ENCODE assay signal across 8 cellular contexts in the genomic region with DNA sequence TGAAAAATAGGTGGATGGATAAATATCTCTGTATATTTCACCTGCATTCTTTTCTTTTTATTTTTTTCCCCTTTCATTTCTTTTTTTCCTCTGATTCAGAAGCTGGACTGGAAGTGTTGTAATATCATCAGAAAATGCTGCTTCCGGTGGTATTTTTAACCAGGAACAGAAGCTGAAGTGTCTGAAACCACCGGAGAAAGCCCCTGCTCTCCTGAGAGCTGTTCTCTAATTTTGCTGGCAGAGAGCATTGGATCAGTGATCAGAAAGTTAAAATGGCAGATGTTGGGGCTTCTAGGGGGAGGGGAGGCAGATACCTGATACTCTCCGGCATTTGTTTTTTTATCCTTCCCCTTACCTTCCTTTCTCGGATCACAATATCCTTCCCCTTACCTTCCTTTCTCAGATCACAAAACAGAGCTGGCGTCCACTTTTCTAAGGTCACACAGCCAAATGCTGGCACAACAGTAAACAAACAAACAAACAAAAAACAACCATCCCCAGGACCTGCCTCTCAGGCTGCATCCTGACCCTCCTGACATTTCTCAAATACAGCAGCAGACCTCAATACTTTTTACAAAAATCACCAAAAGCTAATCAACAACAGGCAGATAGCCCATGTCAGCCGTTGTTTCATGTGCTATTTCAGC.
DNase-seq lines count a peak whose midpoint lies in the region; ATAC-seq and TF ChIP-seq lines count a peak whose summit lies in the region.

No MANE protein-coding gene starts in this region.

- no peak for TF ChIP-seq CTCF in KMS-11 (conservative IDR thresholded peaks at IDR 0.05; ENCODE audit: low read depth, low read length)
- no peak for TF ChIP-seq CTCF in hepatocyte (IDR thresholded peaks at IDR 0.05; ENCODE audit: poor library complexity)
- no peak for TF ChIP-seq CTCF in stomach (IDR thresholded peaks at IDR 0.05)

- no peaks in the 10 kb centered on the region for H3K36me3 ChIP-seq in KMS-11 (ENCODE audit: insufficient read depth)
- no peaks in the 10 kb centered on the region for H3K36me3 ChIP-seq in hepatocyte (replicated peaks; ENCODE audit: insufficient read depth, low read depth)
- no peaks in the 10 kb centered on the region for H3K36me3 ChIP-seq in stomach

- no peaks in the 10 kb centered on the region for H3K79me2 ChIP-seq in KMS-11 (ENCODE audit: insufficient read depth, low read depth)
- H3K79me2 ChIP-seq in hepatocyte = no peaks in the 10 kb centered on the region

- no peak overlapping the region for H3K9ac ChIP-seq in KMS-11

- H2AFZ ChIP-seq in KMS-11 (ENCODE audit: low read depth) (peak overlapping the region; percentile 25; the same call in 1 of the 2 replicates), hepatocyte (peak overlapping the region; percentile 3)

- H3K27me3 ChIP-seq in KMS-11 (ENCODE audit: insufficient read depth, low read depth) (no peaks in the 10 kb centered on the region), hepatocyte (no peaks in the 10 kb centered on the region), stomach (no peaks in the 10 kb centered on the region)

- H3K9me3 Mint-ChIP-seq in activated CD4-positive, alpha-beta memory T cell treated with anti-CD3 and anti-CD28 coated beads for 36 hours = no peaks in the 10 kb centered on the region

- H3K4me2 ChIP-seq in KMS-11 = peak overlapping the region; percentile 7; the same call in 1 of the 2 replicates
- peak overlapping the region; percentile 67 for H3K4me2 ChIP-seq in hepatocyte

- H3K4me3 Mint-ChIP-seq in activated CD4-positive, alpha-beta memory T cell treated with anti-CD3 and anti-CD28 coated beads for 36 hours = peak overlapping the region; percentile 38

- ATAC-seq in GM18498 (IDR thresholded peaks at IDR 0.05; ENCODE audit: unreplicated experiment) = peak; percentile 48

- no peak overlapping the region for H3K27ac ChIP-seq in KMS-11
- H3K27ac ChIP-seq in hepatocyte = peak overlapping the region; percentile 95
- H3K27ac ChIP-seq in stomach = peak overlapping the region; percentile 77 to 89 (median 79)

- peak overlapping the region; percentile 75 for H3K27ac Mint-ChIP-seq in activated CD4-positive, alpha-beta memory T cell treated with anti-CD3 and anti-CD28 coated beads for 36 hours

- no peak overlapping the region for H3K4me3 ChIP-seq in KMS-11 (IDR thresholded peaks at IDR 0.05; ENCODE audit: insufficient read depth, low read depth, low read length)
- H3K4me3 ChIP-seq in hepatocyte = no peak overlapping the region
- H3K4me3 ChIP-seq in stomach = no peak overlapping the region

- no peaks in the 10 kb centered on the region for H3K9me2 ChIP-seq in hepatocyte (replicated peaks; ENCODE audit: insufficient read depth)

- H3K27me3 Mint-ChIP-seq in activated CD4-positive, alpha-beta memory T cell treated with anti-CD3 and anti-CD28 coated beads for 36 hours = no peaks in the 10 kb centered on the region

- peak; percentile 37 for DNase-seq in activated CD4-positive, alpha-beta memory T cell treated with anti-CD3 and anti-CD28 coated beads for 36 hours
- DNase-seq in hepatocyte (ENCODE audit: low spot score) (no peak), stomach (no peak), hepatic stellate cell (ENCODE audit: low spot score) (no peak), HuH-7 (ENCODE audit: low spot score) (no peak)
- DNase-seq in stimulated activated CD4-positive, alpha-beta T cell treated with anti-CD3 and anti-CD28 coated beads, Interleukin-4, amount 100 ng/mL, for 4 hours = no peak

- intact Hi-C loops in activated CD4-positive, alpha-beta memory T cell treated with anti-CD3 and anti-CD28 coated beads for 36 hours (cut with micrococcal nuclease) = no loop called here
- intact Hi-C loops in stomach (cut with DNase I; ENCODE audit: low total_unique reads) = no loop called here

- TF ChIP-seq EP300 in stomach (IDR thresholded peaks at IDR 0.05) = no peak

- WGBS in hepatocyte (ENCODE audit: low lambda C conversion rate, missing lambda C conversion rate) = 29% methylated on average over 6 of the region's 6 CpGs
- 16 to 33% (median 26%) methylated on average over 6 of the region's 6 CpGs for WGBS in stomach, 5 donors

- CTCF ChIA-PET in activated CD4-positive, alpha-beta memory T cell treated with anti-CD3 and anti-CD28 coated beads for 36 hours (lab: Charles Lee) = interaction anchor here (0.7 to 1.1 kb wide), 3 partner anchors 18 to 203 kb away, joined by 3 to 4 read pairs (median 4); no protein-coding TSS in a partner anchor

- peaks cover 38% of the 10 kb centered on the region for H3K4me1 Mint-ChIP-seq in activated CD4-positive, alpha-beta memory T cell treated with anti-CD3 and anti-CD28 coated beads for 36 hours (ENCODE audit: low read depth)

- H3K9me3 ChIP-seq in hepatocyte (ENCODE audit: low read depth) = no peaks in the 10 kb centered on the region
- H3K9me3 ChIP-seq in stomach = no peaks in the 10 kb centered on the region

- H3K4me1 ChIP-seq in KMS-11 (ENCODE audit: low read depth, poor library complexity, severe bottlenecking) (peaks cover 9% of the 10 kb centered on the region), hepatocyte (ENCODE audit: insufficient read depth) (peaks cover 63% of the 10 kb centered on the region), stomach (peaks cover 24 to 62% (median 37%) of the 10 kb centered on the region in 4 donors)

- POLR2A ChIA-PET in activated CD4-positive, alpha-beta memory T cell treated with anti-CD3 and anti-CD28 coated beads for 36 hours (lab: Charles Lee) = interaction anchor here (0.6 to 1.0 kb wide), 2 partner anchors 29 to 92 kb away, joined by 3 to 4 read pairs; no protein-coding TSS in a partner anchor

- no peaks in the 10 kb centered on the region for H3K36me3 Mint-ChIP-seq in activated CD4-positive, alpha-beta memory T cell treated with anti-CD3 and anti-CD28 coated beads for 36 hours

- no peaks in the 10 kb centered on the region for H4K20me1 ChIP-seq in KMS-11 (ENCODE audit: insufficient read depth)
- no peaks in the 10 kb centered on the region for H4K20me1 ChIP-seq in hepatocyte (ENCODE audit: insufficient read depth, poor library complexity, severe bottlenecking)

- TF ChIP-seq POLR2A in stomach (IDR thresholded peaks at IDR 0.05) = no peak
